Comparison of ENCODE assay signal across 25 cellular contexts in the genomic region with DNA sequence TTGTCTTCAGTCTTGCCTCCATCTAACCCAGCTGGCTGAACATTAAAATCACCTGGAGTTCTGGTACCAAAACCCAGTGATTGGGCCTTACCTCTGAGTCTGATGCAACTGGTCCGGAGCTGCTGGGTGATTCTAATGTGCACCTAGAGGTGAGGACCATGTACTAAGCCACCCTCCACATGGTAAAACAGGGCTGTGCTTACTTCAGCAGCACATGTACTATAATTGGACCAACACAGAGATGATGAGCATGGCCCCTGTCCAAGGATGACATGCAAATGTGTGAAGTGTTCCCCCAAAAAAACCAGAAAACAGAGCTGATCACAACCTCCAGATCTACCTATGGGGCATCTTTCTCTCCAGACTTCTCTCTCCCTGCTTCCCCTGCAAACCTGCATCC. TPM values are rescaled to one million over a fixed set of nuclear protein-coding genes. Genes with fewer than 3 reads are reported as not detected.
DNase-seq lines count a peak whose midpoint lies in the region; ATAC-seq and TF ChIP-seq lines count a peak whose summit lies in the region.
"Had no signal": no experiment of that assay in that cellular context is flagged by ENCODE, and none has a peak within 500 bp of the region (broad histone marks: within the 10 kb centered on the region; RNA-seq: fewer than 3 reads in every experiment).

No MANE protein-coding gene starts in this region.

- no CpG with 5 or more reads among the region's 1 CpG for WGBS in H9 (ENCODE audit: extremely low coverage, insufficient read length, low lambda C conversion rate)

- no peak overlapping the region for H3T11ph ChIP-seq in H9 (ENCODE audit: low read length)

- H3K23me2 ChIP-seq in H9 (ENCODE audit: insufficient read length, low read depth, low read length, poor library complexity, severe bottlenecking) = no peaks in the 10 kb centered on the region

- H3K79me1 ChIP-seq in H9 (ENCODE audit: insufficient read depth, low read depth, low read length, poor library complexity, severe bottlenecking) = no peaks in the 10 kb centered on the region

- no peaks in the 10 kb centered on the region for H3K9me3 ChIP-seq in T-helper 17 cell (ENCODE audit: control insufficient read depth, low read length, poor library complexity, severe bottlenecking)
- H3K9me3 ChIP-seq in H9 (ENCODE audit: control insufficient read depth, low read depth, low read length) = no peaks in the 10 kb centered on the region
- H3K9me3 ChIP-seq: A549, HAP-1, neutrophil, upper lobe of left lung had no signal

- H3K4me2 ChIP-seq in H9 (ENCODE audit: insufficient read depth, insufficient read length, low read length) = no peak overlapping the region
- H3K4me2 ChIP-seq: A549 had no signal

- no peak overlapping the region for H3K4me3 ChIP-seq in GM12865 (ENCODE audit: low read depth, low read length)
- H3K4me3 ChIP-seq: A549, HAP-1, upper lobe of left lung had no signal

- H3K79me2 ChIP-seq in H9 (ENCODE audit: insufficient read depth, low read length) = no peaks in the 10 kb centered on the region

- no peak for TF ChIP-seq CTCF in GM12865 (IDR thresholded peaks at IDR 0.05; ENCODE audit: insufficient read depth, low read depth, low read length, missing control alignments)
- TF ChIP-seq CTCF in H9 (conservative IDR thresholded peaks at IDR 0.05) = no peak

- H3K4me3 Mint-ChIP-seq in T-helper 17 cell (no peak overlapping the region), memory B cell (peak overlapping the region; percentile 59), H9 (no peak overlapping the region)
- H3K4me3 Mint-ChIP-seq: CD14-positive monocyte, WTC11 had no signal

- no peak overlapping the region for H2BK20ac ChIP-seq in H9 (ENCODE audit: low read depth, low read length, poor library complexity, severe bottlenecking)

- no peak overlapping the region for H3K27ac ChIP-seq in H9 (ENCODE audit: insufficient read length, low read depth, low read length)
- H3K27ac ChIP-seq: A549, HL-60, neutrophil had no signal

- no peak overlapping the region for H2AK5ac ChIP-seq in H9 (ENCODE audit: insufficient read length, low read length)

- no peak for ATAC-seq in T-helper 17 cell
- ATAC-seq in memory B cell (ENCODE audit: low read depth) = peak; percentile 22
- ATAC-seq: A549, esophagus mucosa, left colon, WTC11 had no signal

- no peak overlapping the region for H3K18ac ChIP-seq in H9 (ENCODE audit: insufficient read length, low read depth, low read length)

- H3K4me1 Mint-ChIP-seq in T-helper 17 cell = peaks cover 17% of the 10 kb centered on the region
- peaks cover 30% of the 10 kb centered on the region for H3K4me1 Mint-ChIP-seq in memory B cell
- peaks cover 6 to 8% of the 10 kb centered on the region in 2 experiments; a peak in 3 of 4 replicates for H3K4me1 Mint-ChIP-seq in H9

- H3K27ac Mint-ChIP-seq in T-helper 17 cell = peak overlapping the region; percentile 92
- peak overlapping the region; percentile 67 for H3K27ac Mint-ChIP-seq in memory B cell
- no peak overlapping the region for H3K27ac Mint-ChIP-seq in H9
- H3K27ac Mint-ChIP-seq: CD14-positive monocyte; T-helper 1 cell treated with Interleukin-12 subunit alpha and Interleukin-12 subunit beta and Interleukin-4 antibody, amounts not matched to agents 30 μg/mL and 1 μg/mL, for 36 hours; WTC11 had no signal

- H3K4ac ChIP-seq in H9 (ENCODE audit: low read depth, low read length) = no peak overlapping the region

- H3K36me3 Mint-ChIP-seq in T-helper 17 cell (ENCODE audit: low read depth) (peaks cover 4% of the 10 kb centered on the region), memory B cell (peaks cover 14% of the 10 kb centered on the region), H9 (ENCODE audit: insufficient read depth in 1 of 3, low read depth in 3 of 3) (peaks cover 5 to 13% (median 7%) of the 10 kb centered on the region in 3 experiments; a peak in 5 of 7 replicates)

- no peak overlapping the region for H2BK12ac ChIP-seq in H9 (ENCODE audit: insufficient read length, low read depth, low read length)

- no peak overlapping the region for H4K91ac ChIP-seq in H9 (ENCODE audit: insufficient read length, low read depth, low read length)

- H3K23ac ChIP-seq in H9 (ENCODE audit: insufficient read length, low read depth, low read length) = no peak overlapping the region

- H3K56ac ChIP-seq in H9 (ENCODE audit: insufficient read length, low read depth, low read length) = no peak overlapping the region

- DNase-seq in activated CD8-positive, alpha-beta memory T cell treated with anti-CD3 and anti-CD28 coated beads, Interleukin-2, amount 50 U/mL, for 48 hours = peak; percentile 26
- no peak for DNase-seq in activated CD8-positive, alpha-beta memory T cell treated with anti-CD3 and anti-CD28 coated beads for 24 hours
- DNase-seq in GM12865 (ENCODE audit: low read depth) = peak; percentile 37
- no peak for DNase-seq in T-helper 17 cell
- DNase-seq in memory B cell (ENCODE audit: low spot score in 2 of 2) = peak in 1 of 2 donors; percentile 12
- no peak for DNase-seq in H9
- DNase-seq in putamen (ENCODE audit: low spot score) = no peak
- DNase-seq in NCI-H345 (lab: John Stamatoyannopoulos, UW) = no peak
- DNase-seq: KBM-7; left colon; midbrain; NCI-H1105 treated with DMSO at 0.1 percent for 48 hours; NCI-H524; SIG-M5; stimulated activated CD4-positive, alpha-beta T cell treated with anti-CD3 and anti-CD28 coated beads, Interleukin-15, amount 100 ng/mL, for 24 hours; stimulated activated naive CD4-positive, alpha-beta T cell treated with Interleukin-2 at 50 U/mL for 16 hours; upper lobe of left lung had no signal

- no peak overlapping the region for H2BK120ac ChIP-seq in H9 (ENCODE audit: low read depth, low read length, poor library complexity, severe bottlenecking)

- no peak overlapping the region for H2AFZ ChIP-seq in H9 (ENCODE audit: low read length)

- no peaks in the 10 kb centered on the region for H3K9me3 Mint-ChIP-seq in memory B cell
- no peaks in the 10 kb centered on the region; a peak in 1 of 5 replicates for H3K9me3 Mint-ChIP-seq in H9
- H3K9me3 Mint-ChIP-seq: T-helper 1 cell treated with Interleukin-12 subunit alpha and Interleukin-12 subunit beta and Interleukin-4 antibody, amounts not matched to agents 30 μg/mL and 1 μg/mL, for 36 hours; WTC11 had no signal

- no peak overlapping the region for H3K9ac ChIP-seq in H9 (ENCODE audit: extremely low read depth, insufficient read length, low read length)

- H2BK5ac ChIP-seq in H9 (ENCODE audit: insufficient read length, low read length) = no peak overlapping the region

- no peaks in the 10 kb centered on the region; the same call in 1 of the 2 replicates for H3K27me3 ChIP-seq in H9 (ENCODE audit: insufficient read depth, low read length)
- H3K27me3 ChIP-seq: neutrophil, upper lobe of left lung had no signal

- H3K27me3 Mint-ChIP-seq in T-helper 17 cell (peaks cover 3% of the 10 kb centered on the region), memory B cell (no peaks in the 10 kb centered on the region), H9 (ENCODE audit: low read depth) (peaks cover 9% of the 10 kb centered on the region)

- no peak overlapping the region for H3K14ac ChIP-seq in H9 (ENCODE audit: insufficient read depth, low read length)

- H2BK15ac ChIP-seq in H9 (ENCODE audit: low read depth, low read length) = no peak overlapping the region

- H3K4me1 ChIP-seq in H9 (ENCODE audit: insufficient read depth, low read length) = no peaks in the 10 kb centered on the region
- H3K4me1 ChIP-seq: A549, HAP-1 had no signal

- H4K5ac ChIP-seq in H9 (ENCODE audit: insufficient read length, low read depth, low read length) = no peak overlapping the region

- no peak overlapping the region for H4K8ac ChIP-seq in H9 (replicated peaks; ENCODE audit: insufficient read length, low read depth, low read length)

- no peaks in the 10 kb centered on the region for H4K20me1 ChIP-seq in H9 (ENCODE audit: control insufficient read depth, insufficient read depth, insufficient read length)

RNA-seq across cellular contexts. Expression of gene ELK4, which starts 37.0 kb away (rescaled TPM):
- total RNA-seq in T-helper 17 cell = 100 to 1,000 TPM in 1 of 2 donors, 10 to 100 TPM in 1; 92.8 to 100 TPM
- total RNA-seq in H9 (2021) = 28.7 and 31.2 TPM in 2 replicates

Comparison
In these comparisons a context has a peak if more than half of its experiments do, and no peak if none do; other contexts are left out.
1. DNase-seq: peak in activated CD8-positive, alpha-beta memory T cell treated with anti-CD3 and anti-CD28 coated beads, Interleukin-2, amount 50 U/mL, for 48 hours (single experiment) and GM12865 (single experiment); none in activated CD8-positive, alpha-beta memory T cell treated with anti-CD3 and anti-CD28 coated beads for 24 hours (single experiment), T-helper 17 cell (0 of 3), H9 (single experiment), putamen (single experiment) and NCI-H345 (single experiment).
2. H3K27ac Mint-ChIP-seq: peak in T-helper 17 cell (single experiment) and memory B cell (single experiment); none in H9 (0 of 3).